Comparison of ENCODE assay signal across 1 cellular context in the genomic region with DNA sequence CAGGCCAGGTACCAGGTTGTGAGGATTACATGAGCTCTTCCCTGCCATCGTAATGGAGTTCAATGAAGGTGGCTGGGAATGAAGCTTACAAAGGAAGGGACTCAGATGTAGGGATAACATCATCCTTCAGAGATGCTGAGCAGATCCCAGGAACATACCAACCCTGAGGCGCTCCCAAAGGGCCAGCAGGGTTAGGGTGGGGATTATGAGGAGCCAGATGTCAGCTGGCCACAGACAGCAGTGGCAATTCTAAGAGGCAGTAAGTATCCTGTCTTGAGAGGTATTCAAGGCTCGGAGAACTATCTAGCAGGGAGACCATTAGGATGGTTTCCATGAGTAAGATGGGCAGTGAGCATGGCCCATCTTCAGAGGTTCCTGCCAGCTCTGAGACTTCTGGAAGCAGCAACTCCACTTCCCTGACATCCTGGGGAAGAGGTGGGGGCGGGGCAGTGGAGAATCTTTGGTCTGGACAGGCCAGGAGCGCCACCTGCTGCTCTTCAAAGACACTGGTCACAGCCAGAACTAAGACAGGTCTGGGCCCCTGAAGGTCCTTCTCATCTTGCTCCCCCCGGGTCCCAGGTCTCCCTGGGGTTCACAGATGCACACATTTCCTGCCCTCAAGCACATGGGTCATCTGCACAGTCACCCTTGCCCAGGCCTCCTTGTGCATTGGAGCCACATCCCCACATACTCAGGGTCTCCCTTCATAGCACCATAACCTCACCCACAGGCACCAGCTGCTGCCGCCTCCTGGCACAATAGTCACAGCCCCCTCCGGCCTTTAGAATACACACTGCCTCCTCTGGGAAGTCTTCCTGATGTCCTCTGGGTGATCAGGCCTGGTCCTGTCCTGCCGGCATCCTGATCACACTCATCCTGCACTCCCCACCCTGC.
TF ChIP-seq lines count a peak whose summit lies in the region.

No MANE protein-coding gene starts in this region.

TF ChIP-seq in HEK293, 187 proteins besides CTCF, POLR2A, EP300 and RAD21 (continued from another document and continues in another):
- TF ChIP-seq, protein P1, sequence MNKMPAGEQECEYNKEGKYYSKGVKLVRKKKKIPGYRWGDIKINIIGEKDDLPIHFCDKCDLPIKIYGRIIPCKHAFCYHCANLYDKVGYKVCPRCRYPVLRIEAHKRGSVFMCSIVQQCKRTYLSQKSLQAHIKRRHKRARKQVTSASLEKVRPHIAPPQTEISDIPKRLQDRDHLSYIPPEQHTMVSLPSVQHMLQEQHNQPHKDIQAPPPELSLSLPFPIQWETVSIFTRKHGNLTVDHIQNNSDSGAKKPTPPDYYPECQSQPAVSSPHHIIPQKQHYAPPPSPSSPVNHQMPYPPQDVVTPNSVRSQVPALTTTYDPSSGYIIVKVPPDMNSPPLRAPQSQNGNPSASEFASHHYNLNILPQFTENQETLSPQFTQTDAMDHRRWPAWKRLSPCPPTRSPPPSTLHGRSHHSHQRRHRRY (tag by site-specific recombination; IDR thresholded peaks at IDR 0.05), result no peak
- TF ChIP-seq ZNF138 (tag by site-specific recombination; IDR thresholded peaks at IDR 0.05; ENCODE audit: borderline replicate concordance) (no peak), KLF9 (tag by site-specific recombination; IDR thresholded peaks at IDR 0.05; ENCODE audit: low read depth) (peak; percentile 86; the same call in 1 of the 2 replicates), ZNF530 (tag by site-specific recombination; IDR thresholded peaks at IDR 0.05; ENCODE audit: low read depth) (no peak), WT1 (tag by site-specific recombination; IDR thresholded peaks at IDR 0.05) (no peak), HOXD13 (CRISPR knock-in tag; IDR thresholded peaks at IDR 0.05; ENCODE audit: borderline replicate concordance) (no peak), ZNF791 (tag by site-specific recombination; IDR thresholded peaks at IDR 0.05) (no peak), ZNF416 (tag by site-specific recombination; IDR thresholded peaks at IDR 0.05) (no peak), ZNF335 (tag by site-specific recombination; conservative IDR thresholded peaks at IDR 0.05) (no peak), ZNF658 (tag by site-specific recombination; IDR thresholded peaks at IDR 0.05) (no peak), ZNF155 (tag by site-specific recombination; IDR thresholded peaks at IDR 0.05) (no peak), ZNF175 (tag by site-specific recombination; IDR thresholded peaks at IDR 0.05) (no peak), ZNF560 (tag by site-specific recombination; IDR thresholded peaks at IDR 0.05; ENCODE audit: borderline replicate concordance) (no peak), ZNF600 (tag by site-specific recombination; IDR thresholded peaks at IDR 0.05) (peak; percentile 38; the same call in 1 of the 2 replicates), SCRT2 (tag by site-specific recombination; IDR thresholded peaks at IDR 0.05) (no peak; the same call in 1 of the 2 replicates), ZNF157 (tag by site-specific recombination; IDR thresholded peaks at IDR 0.05) (no peak), ZNF274 (IDR thresholded peaks at IDR 0.05; ENCODE audit: low read length) (no peak), ZNF274 (tag by site-specific recombination; IDR thresholded peaks at IDR 0.05; ENCODE audit: borderline replicate concordance) (no peak), TCF7L2 (IDR thresholded peaks at IDR 0.05; ENCODE audit: borderline replicate concordance, low read depth, low read length) (no peak), ZNF426 (tag by site-specific recombination; IDR thresholded peaks at IDR 0.05) (no peak), KLF10 (tag by site-specific recombination; IDR thresholded peaks at IDR 0.05) (peak; percentile 47; the same call in 1 of the 2 replicates), ZNF529 (tag by site-specific recombination; IDR thresholded peaks at IDR 0.05; ENCODE audit: insufficient replicate concordance) (no peak), KLF8 (tag by site-specific recombination; IDR thresholded peaks at IDR 0.05) (0 out of 2 replicates have a peak, but pooled peaks have one; percentile 30), ZNF792 (tag by site-specific recombination; IDR thresholded peaks at IDR 0.05) (no peak), ZNF670 (tag by site-specific recombination; IDR thresholded peaks at IDR 0.05; ENCODE audit: low read depth) (no peak), ZNF510 (tag by site-specific recombination; IDR thresholded peaks at IDR 0.05; ENCODE audit: insufficient replicate concordance) (no peak), ZNF777 (tag by site-specific recombination; IDR thresholded peaks at IDR 0.05; ENCODE audit: borderline replicate concordance) (no peak), KLF1 (tag by site-specific recombination; IDR thresholded peaks at IDR 0.05) (no peak), ZNF76 (tag by site-specific recombination; IDR thresholded peaks at IDR 0.05; ENCODE audit: borderline replicate concordance, low read depth) (no peak), ZNF626 (tag by site-specific recombination; IDR thresholded peaks at IDR 0.05) (no peak), ZIC2 (tag by site-specific recombination; IDR thresholded peaks at IDR 0.05) (no peak), ZNF768 (tag by site-specific recombination; IDR thresholded peaks at IDR 0.05) (no peak), ZFHX2 (tag by site-specific recombination; conservative IDR thresholded peaks at IDR 0.05) (no peak), ZNF121 (tag by site-specific recombination; IDR thresholded peaks at IDR 0.05) (no peak), ZNF629 (tag by site-specific recombination; IDR thresholded peaks at IDR 0.05) (0 out of 2 replicates have a peak, but pooled peaks have one; percentile 21), ZNF311 (tag by site-specific recombination; IDR thresholded peaks at IDR 0.05; ENCODE audit: borderline replicate concordance) (no peak), ZNF623 (tag by site-specific recombination; IDR thresholded peaks at IDR 0.05) (no peak), PRDM1 (tag by site-specific recombination; IDR thresholded peaks at IDR 0.05) (no peak), ZNF707 (tag by site-specific recombination; IDR thresholded peaks at IDR 0.05) (no peak), ZNF654 (tag by site-specific recombination; IDR thresholded peaks at IDR 0.05; ENCODE audit: low read depth) (peak; percentile 96), ZXDB (tag by site-specific recombination; IDR thresholded peaks at IDR 0.05) (no peak), ZNF596 (tag by site-specific recombination; IDR thresholded peaks at IDR 0.05) (no peak), SALL2 (tag by site-specific recombination; IDR thresholded peaks at IDR 0.05; ENCODE audit: borderline replicate concordance) (no peak), ZNF132 (tag by site-specific recombination; IDR thresholded peaks at IDR 0.05; ENCODE audit: borderline replicate concordance) (no peak), KLF7 (tag by site-specific recombination; IDR thresholded peaks at IDR 0.05; ENCODE audit: borderline replicate concordance) (no peak), ZNF544 (tag by site-specific recombination; IDR thresholded peaks at IDR 0.05) (no peak), ZBTB7A (tag by site-specific recombination; IDR thresholded peaks at IDR 0.05; ENCODE audit: low read depth) (no peak), ZBTB48 (tag by site-specific recombination; IDR thresholded peaks at IDR 0.05) (no peak), ZNF561 (tag by site-specific recombination; IDR thresholded peaks at IDR 0.05; ENCODE audit: borderline replicate concordance) (no peak), ZNF23 (tag by site-specific recombination; IDR thresholded peaks at IDR 0.05; ENCODE audit: borderline replicate concordance) (no peak)
- TF ChIP-seq, protein P2, sequence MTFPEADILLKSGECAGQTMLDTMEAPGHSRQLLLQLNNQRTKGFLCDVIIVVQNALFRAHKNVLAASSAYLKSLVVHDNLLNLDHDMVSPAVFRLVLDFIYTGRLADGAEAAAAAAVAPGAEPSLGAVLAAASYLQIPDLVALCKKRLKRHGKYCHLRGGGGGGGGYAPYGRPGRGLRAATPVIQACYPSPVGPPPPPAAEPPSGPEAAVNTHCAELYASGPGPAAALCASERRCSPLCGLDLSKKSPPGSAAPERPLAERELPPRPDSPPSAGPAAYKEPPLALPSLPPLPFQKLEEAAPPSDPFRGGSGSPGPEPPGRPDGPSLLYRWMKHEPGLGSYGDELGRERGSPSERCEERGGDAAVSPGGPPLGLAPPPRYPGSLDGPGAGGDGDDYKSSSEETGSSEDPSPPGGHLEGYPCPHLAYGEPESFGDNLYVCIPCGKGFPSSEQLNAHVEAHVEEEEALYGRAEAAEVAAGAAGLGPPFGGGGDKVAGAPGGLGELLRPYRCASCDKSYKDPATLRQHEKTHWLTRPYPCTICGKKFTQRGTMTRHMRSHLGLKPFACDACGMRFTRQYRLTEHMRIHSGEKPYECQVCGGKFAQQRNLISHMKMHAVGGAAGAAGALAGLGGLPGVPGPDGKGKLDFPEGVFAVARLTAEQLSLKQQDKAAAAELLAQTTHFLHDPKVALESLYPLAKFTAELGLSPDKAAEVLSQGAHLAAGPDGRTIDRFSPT (tag by site-specific recombination; IDR thresholded peaks at IDR 0.05), result no peak
- TF ChIP-seq, protein P3, sequence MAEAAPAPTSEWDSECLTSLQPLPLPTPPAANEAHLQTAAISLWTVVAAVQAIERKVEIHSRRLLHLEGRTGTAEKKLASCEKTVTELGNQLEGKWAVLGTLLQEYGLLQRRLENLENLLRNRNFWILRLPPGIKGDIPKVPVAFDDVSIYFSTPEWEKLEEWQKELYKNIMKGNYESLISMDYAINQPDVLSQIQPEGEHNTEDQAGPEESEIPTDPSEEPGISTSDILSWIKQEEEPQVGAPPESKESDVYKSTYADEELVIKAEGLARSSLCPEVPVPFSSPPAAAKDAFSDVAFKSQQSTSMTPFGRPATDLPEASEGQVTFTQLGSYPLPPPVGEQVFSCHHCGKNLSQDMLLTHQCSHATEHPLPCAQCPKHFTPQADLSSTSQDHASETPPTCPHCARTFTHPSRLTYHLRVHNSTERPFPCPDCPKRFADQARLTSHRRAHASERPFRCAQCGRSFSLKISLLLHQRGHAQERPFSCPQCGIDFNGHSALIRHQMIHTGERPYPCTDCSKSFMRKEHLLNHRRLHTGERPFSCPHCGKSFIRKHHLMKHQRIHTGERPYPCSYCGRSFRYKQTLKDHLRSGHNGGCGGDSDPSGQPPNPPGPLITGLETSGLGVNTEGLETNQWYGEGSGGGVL (tag by site-specific recombination; IDR thresholded peaks at IDR 0.05), result no peak
- TF ChIP-seq, protein P4, sequence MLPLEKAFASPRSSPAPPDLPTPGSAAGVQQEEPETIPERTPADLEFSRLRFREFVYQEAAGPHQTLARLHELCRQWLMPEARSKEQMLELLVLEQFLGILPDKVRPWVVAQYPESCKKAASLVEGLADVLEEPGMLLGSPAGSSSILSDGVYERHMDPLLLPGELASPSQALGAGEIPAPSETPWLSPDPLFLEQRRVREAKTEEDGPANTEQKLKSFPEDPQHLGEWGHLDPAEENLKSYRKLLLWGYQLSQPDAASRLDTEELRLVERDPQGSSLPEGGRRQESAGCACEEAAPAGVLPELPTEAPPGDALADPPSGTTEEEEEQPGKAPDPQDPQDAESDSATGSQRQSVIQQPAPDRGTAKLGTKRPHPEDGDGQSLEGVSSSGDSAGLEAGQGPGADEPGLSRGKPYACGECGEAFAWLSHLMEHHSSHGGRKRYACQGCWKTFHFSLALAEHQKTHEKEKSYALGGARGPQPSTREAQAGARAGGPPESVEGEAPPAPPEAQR (tag by site-specific recombination; IDR thresholded peaks at IDR 0.05), result no peak
- TF ChIP-seq, protein P5, sequence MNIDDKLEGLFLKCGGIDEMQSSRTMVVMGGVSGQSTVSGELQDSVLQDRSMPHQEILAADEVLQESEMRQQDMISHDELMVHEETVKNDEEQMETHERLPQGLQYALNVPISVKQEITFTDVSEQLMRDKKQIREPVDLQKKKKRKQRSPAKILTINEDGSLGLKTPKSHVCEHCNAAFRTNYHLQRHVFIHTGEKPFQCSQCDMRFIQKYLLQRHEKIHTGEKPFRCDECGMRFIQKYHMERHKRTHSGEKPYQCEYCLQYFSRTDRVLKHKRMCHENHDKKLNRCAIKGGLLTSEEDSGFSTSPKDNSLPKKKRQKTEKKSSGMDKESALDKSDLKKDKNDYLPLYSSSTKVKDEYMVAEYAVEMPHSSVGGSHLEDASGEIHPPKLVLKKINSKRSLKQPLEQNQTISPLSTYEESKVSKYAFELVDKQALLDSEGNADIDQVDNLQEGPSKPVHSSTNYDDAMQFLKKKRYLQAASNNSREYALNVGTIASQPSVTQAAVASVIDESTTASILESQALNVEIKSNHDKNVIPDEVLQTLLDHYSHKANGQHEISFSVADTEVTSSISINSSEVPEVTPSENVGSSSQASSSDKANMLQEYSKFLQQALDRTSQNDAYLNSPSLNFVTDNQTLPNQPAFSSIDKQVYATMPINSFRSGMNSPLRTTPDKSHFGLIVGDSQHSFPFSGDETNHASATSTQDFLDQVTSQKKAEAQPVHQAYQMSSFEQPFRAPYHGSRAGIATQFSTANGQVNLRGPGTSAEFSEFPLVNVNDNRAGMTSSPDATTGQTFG (tag by site-specific recombination; IDR thresholded peaks at IDR 0.05; ENCODE audit: borderline replicate concordance), result no peak
- TF ChIP-seq, protein P6, sequence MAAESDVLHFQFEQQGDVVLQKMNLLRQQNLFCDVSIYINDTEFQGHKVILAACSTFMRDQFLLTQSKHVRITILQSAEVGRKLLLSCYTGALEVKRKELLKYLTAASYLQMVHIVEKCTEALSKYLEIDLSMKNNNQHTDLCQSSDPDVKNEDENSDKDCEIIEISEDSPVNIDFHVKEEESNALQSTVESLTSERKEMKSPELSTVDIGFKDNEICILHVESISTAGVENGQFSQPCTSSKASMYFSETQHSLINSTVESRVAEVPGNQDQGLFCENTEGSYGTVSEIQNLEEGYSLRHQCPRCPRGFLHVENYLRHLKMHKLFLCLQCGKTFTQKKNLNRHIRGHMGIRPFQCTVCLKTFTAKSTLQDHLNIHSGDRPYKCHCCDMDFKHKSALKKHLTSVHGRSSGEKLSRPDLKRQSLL (tag by site-specific recombination; IDR thresholded peaks at IDR 0.05), result no peak
- TF ChIP-seq, protein P7, sequence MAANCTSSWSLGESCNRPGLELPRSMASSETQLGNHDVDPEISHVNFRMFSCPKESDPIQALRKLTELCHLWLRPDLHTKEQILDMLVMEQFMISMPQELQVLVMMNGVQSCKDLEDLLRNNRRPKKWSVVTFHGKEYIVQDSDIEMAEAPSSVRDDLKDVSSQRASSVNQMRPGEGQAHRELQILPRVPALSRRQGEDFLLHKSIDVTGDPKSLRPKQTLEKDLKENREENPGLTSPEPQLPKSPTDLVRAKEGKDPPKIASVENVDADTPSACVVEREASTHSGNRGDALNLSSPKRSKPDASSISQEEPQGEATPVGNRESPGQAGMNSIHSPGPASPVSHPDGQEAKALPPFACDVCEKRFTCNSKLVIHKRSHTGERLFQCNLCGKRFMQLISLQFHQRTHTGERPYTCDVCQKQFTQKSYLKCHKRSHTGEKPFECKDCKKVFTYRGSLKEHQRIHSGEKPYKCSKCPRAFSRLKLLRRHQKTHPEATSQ (tag by site-specific recombination; IDR thresholded peaks at IDR 0.05), result no peak
- TF ChIP-seq, protein P8, sequence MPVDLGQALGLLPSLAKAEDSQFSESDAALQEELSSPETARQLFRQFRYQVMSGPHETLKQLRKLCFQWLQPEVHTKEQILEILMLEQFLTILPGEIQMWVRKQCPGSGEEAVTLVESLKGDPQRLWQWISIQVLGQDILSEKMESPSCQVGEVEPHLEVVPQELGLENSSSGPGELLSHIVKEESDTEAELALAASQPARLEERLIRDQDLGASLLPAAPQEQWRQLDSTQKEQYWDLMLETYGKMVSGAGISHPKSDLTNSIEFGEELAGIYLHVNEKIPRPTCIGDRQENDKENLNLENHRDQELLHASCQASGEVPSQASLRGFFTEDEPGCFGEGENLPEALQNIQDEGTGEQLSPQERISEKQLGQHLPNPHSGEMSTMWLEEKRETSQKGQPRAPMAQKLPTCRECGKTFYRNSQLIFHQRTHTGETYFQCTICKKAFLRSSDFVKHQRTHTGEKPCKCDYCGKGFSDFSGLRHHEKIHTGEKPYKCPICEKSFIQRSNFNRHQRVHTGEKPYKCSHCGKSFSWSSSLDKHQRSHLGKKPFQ (tag by site-specific recombination; IDR thresholded peaks at IDR 0.05), result no peak
